1 cellular context compared by ENCODE assay signal in genomic region chr3:129326138-129326537, GRCh38.
TF ChIP-seq lines count a peak whose summit lies in the region.

No MANE protein-coding gene starts in this region.

TF ChIP-seq in H1, 55 proteins besides CTCF, POLR2A, EP300 and RAD21:
- TF ChIP-seq BRCA1 (IDR thresholded peaks at IDR 0.05; ENCODE audit: low read depth, low read length) (no peak), BACH1 (IDR thresholded peaks at IDR 0.05; ENCODE audit: low read length) (no peak), KDM4A (IDR thresholded peaks at IDR 0.05; ENCODE audit: low read depth, low read length, severe bottlenecking) (no peak), POU5F1 (IDR thresholded peaks at IDR 0.05; ENCODE audit: low read depth, low read length) (no peak), CHD2 (IDR thresholded peaks at IDR 0.05; ENCODE audit: low read length) (no peak)
